Comparison of ENCODE assay signal across 1 cellular context in genomic region chr20:31572701-31573554, GRCh38.
TF ChIP-seq lines count a peak whose summit lies in the region.

No MANE protein-coding gene starts in this region.

TF ChIP-seq in SK-N-SH, 30 proteins besides CTCF, POLR2A, EP300 and RAD21 (continued from another document):
- peak; percentile 32 for TF ChIP-seq GABPA (IDR thresholded peaks at IDR 0.05; ENCODE audit: low read depth)
- TF ChIP-seq RFX5 (IDR thresholded peaks at IDR 0.05; ENCODE audit: low read length) = no peak
- peak; percentile 65 for TF ChIP-seq POLR2AphosphoS5 (IDR thresholded peaks at IDR 0.05; ENCODE audit: low read depth, low read length)
- TF ChIP-seq MXI1 (IDR thresholded peaks at IDR 0.05; ENCODE audit: low read depth, low read length) = no peak
- TF ChIP-seq EZH2phosphoT487 (IDR thresholded peaks at IDR 0.05; ENCODE audit: borderline replicate concordance, low read depth) = no peak
- TF ChIP-seq YY1 (IDR thresholded peaks at IDR 0.05; ENCODE audit: low read depth) = peak; percentile 67; the same call in 1 of the 2 replicates
- peak; percentile 8; the same call in 1 of the 2 replicates for TF ChIP-seq RCOR1 (IDR thresholded peaks at IDR 0.05; ENCODE audit: low read length)
- peak; percentile 83 for TF ChIP-seq FOXM1 (IDR thresholded peaks at IDR 0.05; ENCODE audit: low read depth)
- TF ChIP-seq MEF2A (IDR thresholded peaks at IDR 0.05; ENCODE audit: borderline replicate concordance, low read depth) = peak; percentile 65; the same call in 1 of the 2 replicates
- peak; percentile 41 for TF ChIP-seq CHD2 (IDR thresholded peaks at IDR 0.05; ENCODE audit: low read length, partially characterized antibody)
- no peak for TF ChIP-seq FOXJ3 (CRISPR knock-in tag; IDR thresholded peaks at IDR 0.05)
- TF ChIP-seq USF2 (IDR thresholded peaks at IDR 0.05; ENCODE audit: borderline replicate concordance, low read depth, low read length) = no peak
- no peak; the same call in 1 of the 2 replicates for TF ChIP-seq SMC3 (IDR thresholded peaks at IDR 0.05; ENCODE audit: low read depth, low read length)
- peak; percentile 75; the same call in 1 of the 2 replicates for TF ChIP-seq JUND (IDR thresholded peaks at IDR 0.05)
- TF ChIP-seq FOSL2 (IDR thresholded peaks at IDR 0.05; ENCODE audit: borderline replicate concordance, low read depth) = peak; percentile 87
- 0 out of 2 replicates have a peak, but pooled peaks have one; percentile 12 for TF ChIP-seq USF1 (IDR thresholded peaks at IDR 0.05; ENCODE audit: borderline replicate concordance, low read depth)
- peak; percentile 74; the same call in 1 of the 2 replicates for TF ChIP-seq ELF1 (IDR thresholded peaks at IDR 0.05)
- peak; percentile 74 for TF ChIP-seq TEAD4 (IDR thresholded peaks at IDR 0.05; ENCODE audit: borderline replicate concordance, insufficient read depth)
- TF ChIP-seq PBX3 (IDR thresholded peaks at IDR 0.05) = peak; percentile 59
